ENCODE assay signal across 29 cellular contexts in the genomic region with DNA sequence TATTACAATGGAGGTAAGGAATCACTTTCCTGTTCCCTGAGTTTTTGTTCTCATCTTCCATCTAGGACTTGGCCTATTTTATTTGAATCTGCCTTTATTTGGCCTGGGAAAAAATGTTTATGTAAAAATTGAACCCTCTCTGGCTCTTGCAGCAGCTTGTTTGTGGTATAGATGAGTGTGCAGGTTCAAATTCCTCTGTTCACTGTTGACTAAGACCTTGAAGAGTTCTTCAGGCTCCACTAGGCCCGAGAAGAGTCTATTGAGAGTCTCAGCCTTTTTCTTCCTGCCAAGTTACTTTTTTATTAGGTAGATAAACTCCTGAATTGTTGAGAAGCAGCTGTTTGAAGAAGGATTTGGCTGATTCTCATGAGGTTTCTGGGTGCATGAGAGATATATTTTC.
DNase-seq lines count a peak whose midpoint lies in the region; ATAC-seq and TF ChIP-seq lines count a peak whose summit lies in the region.
"Had no signal": no experiment of that assay in that cellular context is flagged by ENCODE, and none has a peak within 500 bp of the region (broad histone marks: within the 10 kb centered on the region; RNA-seq: fewer than 3 reads in every experiment).

No MANE protein-coding gene starts in this region.

- CTCF ChIA-PET in PC-9 (lab: Charles Lee): no interaction called here

- H3K4me2 ChIP-seq in PC-9: no peak overlapping the region
- H3K4me2 ChIP-seq: neural progenitor cell had no signal

- no peaks in the 10 kb centered on the region for H3K9me2 ChIP-seq in PC-9 (ENCODE audit: insufficient read depth)

- no TSS peak for BruUV-seq in PC-9 (replicated peaks; lab: Mats Ljungman, UMichigan)

- no peaks in the 10 kb centered on the region for H3K36me3 Mint-ChIP-seq in type B pancreatic cell

- peaks cover 37% of the 10 kb centered on the region for H3K4me1 Mint-ChIP-seq in type B pancreatic cell (ENCODE audit: unreplicated experiment)

- H3K4me1 ChIP-seq in PC-9 (replicated peaks; ENCODE audit: insufficient read depth): peaks cover 23% of the 10 kb centered on the region
- H3K4me1 ChIP-seq: body of pancreas had no signal

- H3K27ac ChIP-seq in PC-9: 0 out of 2 replicates have a peak overlapping the region, but pooled peaks have one; percentile 52
- H3K27ac ChIP-seq in substantia nigra (ENCODE audit: low read depth, low read length, poor library complexity, severe bottlenecking): no peak overlapping the region
- H3K27ac ChIP-seq: body of pancreas, neural progenitor cell, sigmoid colon, WERI-Rb-1 had no signal

- peak overlapping the region; percentile 96 for H3K27ac Mint-ChIP-seq in type B pancreatic cell
- H3K27ac Mint-ChIP-seq: activated CD4-positive, alpha-beta T cell treated with anti-CD3 and anti-CD28 coated beads, Interleukin-2, amount 10 ng/mL, durations not matched to agents 24 days and 14 days; CD4-positive, alpha-beta T cell; neural progenitor cell; progenitor cell of endocrine pancreas had no signal

- H4K20me1 ChIP-seq in PC-9 (ENCODE audit: insufficient read depth): no peaks in the 10 kb centered on the region

- intact Hi-C loops in PC-9 (cut with micrococcal nuclease; ENCODE audit: unreplicated experiment): loop anchor here (2.0 kb wide), 3 partner anchors 137 to 209 kb away; no protein-coding TSS in a partner anchor

- DNase-seq in NCI-H510A treated with DMSO at 0.1 percent for 48 hours (lab: John Stamatoyannopoulos, UW) (peak; percentile 45), NCI-H510A (lab: John Stamatoyannopoulos, UW) (no peak), PC-9 (no peak), left kidney (ENCODE audit: low read depth, low spot score) (peak; percentile 30), type B pancreatic cell (ENCODE audit: extremely low spot score, unreplicated experiment) (no peak), substantia nigra (lab: John Stamatoyannopoulos, UW) (no peak)
- DNase-seq in activated T-cell treated with anti-CD3 and anti-CD28 coated beads, Interleukin-2, amount 50 U/mL, for 48 hours: no peak
- DNase-seq: 8988T; activated CD4-positive, alpha-beta T cell treated with anti-CD3 and anti-CD28 coated beads, Interleukin-2, amount 10 ng/mL, durations not matched to agents 24 days and 14 days; activated naive CD4-positive, alpha-beta T cell; activated T-cell treated with anti-CD3 and anti-CD28 coated beads, Interleukin-2, amount 50 U/mL, for 1 hour; body of pancreas; CD4-positive, alpha-beta T cell; glutamatergic neuron; IMR-90; islet precursor cell; NCI-H1048; NCI-H1930; NCI-H69; SIG-M5; sigmoid colon; stimulated activated CD4-positive, alpha-beta T cell treated with anti-CD3 and anti-CD28 coated beads, Interleukin-15, amount 100 ng/mL, for 24 hours; stimulated activated naive CD4-positive, alpha-beta T cell; T1000; WERI-Rb-1 had no signal

- H3K27me3 ChIP-seq in PC-9 (ENCODE audit: insufficient read depth, low read depth): no peaks in the 10 kb centered on the region
- H3K27me3 ChIP-seq: body of pancreas, neural progenitor cell, sigmoid colon had no signal

- H3K9me3 Mint-ChIP-seq in type B pancreatic cell: no peaks in the 10 kb centered on the region
- H3K9me3 Mint-ChIP-seq: activated CD4-positive, alpha-beta T cell treated with anti-CD3 and anti-CD28 coated beads, Interleukin-2, amount 10 ng/mL, durations not matched to agents 24 days and 14 days had no signal

- TF ChIP-seq CTCF in PC-9 (conservative IDR thresholded peaks at IDR 0.05): no peak
- TF ChIP-seq CTCF in type B pancreatic cell (conservative IDR thresholded peaks at IDR 0.05): no peak

- no peak overlapping the region for H2AFZ ChIP-seq in PC-9
- H2AFZ ChIP-seq: neural progenitor cell had no signal

- H3K9me3 ChIP-seq in PC-9 (ENCODE audit: insufficient read depth, low read depth): no peaks in the 10 kb centered on the region; the same call in 1 of the 2 replicates
- H3K9me3 ChIP-seq: body of pancreas, HAP-1, sigmoid colon had no signal

- POLR2A ChIA-PET in PC-9 (lab: Charles Lee; ENCODE audit: unreplicated experiment): interaction anchor here (0.7 kb wide), 1 partner anchor 299 kb away, joined by 5 read pairs; no protein-coding TSS in a partner anchor

- 0 out of 2 replicates have a peak, but pooled peaks cover 7% of the 10 kb centered on the region for H3F3A ChIP-seq in PC-9 (ENCODE audit: insufficient read depth, low read depth)

- H3K27me3 Mint-ChIP-seq in type B pancreatic cell: no peaks in the 10 kb centered on the region
- H3K27me3 Mint-ChIP-seq: activated CD4-positive, alpha-beta T cell treated with anti-CD3 and anti-CD28 coated beads, Interleukin-2, amount 10 ng/mL, durations not matched to agents 24 days and 14 days; CD4-positive, alpha-beta T cell; progenitor cell of endocrine pancreas had no signal

- no peak for ATAC-seq in HG02981 (IDR thresholded peaks at IDR 0.05; ENCODE audit: unreplicated experiment)
- ATAC-seq: body of pancreas had no signal

- H3K4me3 ChIP-seq in PC-9: no peak overlapping the region
- H3K4me3 ChIP-seq: body of pancreas, HAP-1, neural progenitor cell, sigmoid colon had no signal

- no peaks in the 10 kb centered on the region for H3K79me2 ChIP-seq in PC-9 (ENCODE audit: low read depth)

- no peaks in the 10 kb centered on the region for H3K36me3 ChIP-seq in PC-9 (ENCODE audit: low read depth)
- H3K36me3 ChIP-seq: HAP-1, neural progenitor cell, sigmoid colon, WERI-Rb-1 had no signal

- H3K4me3 Mint-ChIP-seq in type B pancreatic cell: no peak overlapping the region
- H3K4me3 Mint-ChIP-seq: activated CD4-positive, alpha-beta T cell treated with anti-CD3 and anti-CD28 coated beads, Interleukin-2, amount 10 ng/mL, durations not matched to agents 24 days and 14 days; CD4-positive, alpha-beta T cell; neural progenitor cell had no signal

Comparison
In these comparisons a context has a peak if more than half of its experiments do, and no peak if none do; other contexts are left out.
1. DNase-seq: peak in NCI-H510A treated with DMSO at 0.1 percent for 48 hours (single experiment) and left kidney (single experiment); none in NCI-H510A (single experiment), PC-9 (0 of 2), type B pancreatic cell (single experiment), substantia nigra (0 of 49) and activated T-cell treated with anti-CD3 and anti-CD28 coated beads, Interleukin-2, amount 50 U/mL, for 48 hours (0 of 2).